11 cellular contexts compared by ENCODE assay signal in the genomic region with DNA sequence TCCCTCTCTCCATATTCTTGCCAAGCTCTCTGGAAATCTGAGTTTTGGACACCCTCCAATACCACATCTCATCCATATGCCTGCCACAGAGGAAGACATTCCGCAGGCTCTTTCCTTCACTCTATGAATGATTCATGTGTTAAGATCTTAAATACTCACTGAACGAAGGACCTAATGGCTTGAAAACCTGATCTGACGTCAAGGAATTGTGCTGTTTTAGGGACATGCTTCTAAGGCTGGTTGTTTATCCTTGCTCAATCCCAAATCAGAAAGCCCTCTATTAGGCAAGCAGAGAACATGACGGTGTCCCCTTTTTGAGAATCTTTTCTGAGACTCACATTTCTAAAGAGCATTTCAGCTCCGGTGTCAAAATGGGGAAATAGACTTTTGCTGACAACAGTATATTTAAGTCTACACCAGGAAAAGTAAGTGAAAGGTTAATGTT.
DNase-seq lines count a peak whose midpoint lies in the region; ATAC-seq and TF ChIP-seq lines count a peak whose summit lies in the region.
"Had no signal": no experiment of that assay in that cellular context is flagged by ENCODE, and none has a peak within 500 bp of the region (broad histone marks: within the 10 kb centered on the region; RNA-seq: fewer than 3 reads in every experiment).

No MANE protein-coding gene starts in this region.

- H3K4me3 Mint-ChIP-seq in activated T-cell treated with anti-CD3 and anti-CD28 coated beads, Interleukin-2, amount 50 U/mL, for 72 hours, result no peak overlapping the region
- no peak overlapping the region for H3K4me3 Mint-ChIP-seq in stimulated activated naive B cell treated with anti-CD40 and anti-IgM and Interleukin-4, amounts not matched to agents 10 μg/mL and 1 μg/mL and 100 μg/mL, for 72 hours

- peak overlapping the region; percentile 50 to 70 (median 64) for H3K27ac ChIP-seq in esophagus muscularis mucosa (replicated peaks in 1 of 4)

- no peak for ATAC-seq in activated T-cell treated with anti-CD3 and anti-CD28 coated beads, Interleukin-2, amount 50 U/mL, for 72 hours (replicated peaks in 1 of 2)
- no peak for ATAC-seq in GM18867 (IDR thresholded peaks at IDR 0.05; ENCODE audit: unreplicated experiment)
- no peak for ATAC-seq in stimulated activated naive B cell treated with anti-CD40 and anti-IgM and Interleukin-4, amounts not matched to agents 10 μg/mL and 1 μg/mL and 100 μg/mL, for 72 hours (replicated peaks)

- no peaks in the 10 kb centered on the region for H3K36me3 ChIP-seq in esophagus muscularis mucosa

- no peak for TF ChIP-seq POLR2A in esophagus muscularis mucosa (IDR thresholded peaks at IDR 0.05; ENCODE audit: low read depth)

- peaks cover 21% of the 10 kb centered on the region for H3K27me3 Mint-ChIP-seq in activated T-cell treated with anti-CD3 and anti-CD28 coated beads, Interleukin-2, amount 50 U/mL, for 72 hours (ENCODE audit: low read depth)
- H3K27me3 Mint-ChIP-seq in stimulated activated naive B cell treated with anti-CD40 and anti-IgM and Interleukin-4, amounts not matched to agents 10 μg/mL and 1 μg/mL and 100 μg/mL, for 72 hours, result peaks cover 2 to 6% of the 10 kb centered on the region in 2 donors

- no peaks in the 10 kb centered on the region for H3K9me3 ChIP-seq in esophagus muscularis mucosa

- H3K36me3 Mint-ChIP-seq in activated T-cell treated with anti-CD3 and anti-CD28 coated beads, Interleukin-2, amount 50 U/mL, for 72 hours (ENCODE audit: insufficient read depth in 2 of 2), result no peaks in the 10 kb centered on the region
- no peaks in the 10 kb centered on the region for H3K36me3 Mint-ChIP-seq in stimulated activated naive B cell treated with anti-CD40 and anti-IgM and Interleukin-4, amounts not matched to agents 10 μg/mL and 1 μg/mL and 100 μg/mL, for 72 hours

- intact Hi-C loops in esophagus muscularis mucosa (cut with DNase I), result no loop called here

- no peaks in the 10 kb centered on the region for H3K27me3 ChIP-seq in esophagus muscularis mucosa

- no peak overlapping the region for H3K27ac Mint-ChIP-seq in activated T-cell treated with anti-CD3 and anti-CD28 coated beads, Interleukin-2, amount 50 U/mL, for 72 hours
- no peak overlapping the region for H3K27ac Mint-ChIP-seq in stimulated activated naive B cell treated with anti-CD40 and anti-IgM and Interleukin-4, amounts not matched to agents 10 μg/mL and 1 μg/mL and 100 μg/mL, for 72 hours

- H3K4me1 Mint-ChIP-seq in activated T-cell treated with anti-CD3 and anti-CD28 coated beads, Interleukin-2, amount 50 U/mL, for 72 hours (ENCODE audit: low read depth), result no peaks in the 10 kb centered on the region
- no peaks in the 10 kb centered on the region for H3K4me1 Mint-ChIP-seq in stimulated activated naive B cell treated with anti-CD40 and anti-IgM and Interleukin-4, amounts not matched to agents 10 μg/mL and 1 μg/mL and 100 μg/mL, for 72 hours

- 13% methylated on average over 5 of the region's 5 CpGs for WGBS in esophagus muscularis mucosa

- no peak for TF ChIP-seq CTCF in esophagus muscularis mucosa (IDR thresholded peaks at IDR 0.05)

- DNase-seq in COLO829 (ENCODE audit: low spot score), result peak; percentile 87
- DNase-seq in NCI-H82 treated with DMSO at 0.1 percent for 48 hours (lab: John Stamatoyannopoulos, UW; ENCODE audit: unreplicated experiment), result peak; percentile 73
- no peak for DNase-seq in esophagus muscularis mucosa (ENCODE audit: extremely low spot score)
- DNase-seq in occipital lobe (lab: John Stamatoyannopoulos, UW), result peak; percentile 20
- no peak for DNase-seq in activated gamma-delta T cell (lab: John Stamatoyannopoulos, UW)
- DNase-seq in activated T-cell treated with anti-CD3 and anti-CD28 coated beads, Interleukin-2, amount 50 U/mL, for 72 hours, result no peak
- DNase-seq in stimulated activated naive B cell treated with anti-CD40 and anti-IgM and Interleukin-4, amounts not matched to agents 10 μg/mL and 1 μg/mL and 100 μg/mL, for 72 hours, result no peak
- DNase-seq: activated CD4-positive, alpha-beta T cell treated with anti-CD3 and anti-CD28 coated beads, Interleukin-2, amount 50 U/mL, for 48 hours; DMS79 treated with DMSO at 0.1 percent for 48 hours; NCI-H146 had no signal

- peaks cover 9 to 20% (median 16%) of the 10 kb centered on the region in 4 donors for H3K4me1 ChIP-seq in esophagus muscularis mucosa

- peak overlapping the region in 1 of 4 donors; percentile 11 for H3K4me3 ChIP-seq in esophagus muscularis mucosa

- TF ChIP-seq EP300 in esophagus muscularis mucosa (IDR thresholded peaks at IDR 0.05), result no peak

- peaks cover 0 to 2% of the 10 kb centered on the region in 2 donors for H3K9me3 Mint-ChIP-seq in activated T-cell treated with anti-CD3 and anti-CD28 coated beads, Interleukin-2, amount 50 U/mL, for 72 hours
- peaks cover 4 to 5% of the 10 kb centered on the region in 2 donors for H3K9me3 Mint-ChIP-seq in stimulated activated naive B cell treated with anti-CD40 and anti-IgM and Interleukin-4, amounts not matched to agents 10 μg/mL and 1 μg/mL and 100 μg/mL, for 72 hours

Comparison
In these comparisons a context has a peak if more than half of its experiments do, and no peak if none do; other contexts are left out.
1. DNase-seq: peak in COLO829 (single experiment), NCI-H82 treated with DMSO at 0.1 percent for 48 hours (single experiment) and occipital lobe (single experiment); none in esophagus muscularis mucosa (single experiment), activated gamma-delta T cell (single experiment), activated T-cell treated with anti-CD3 and anti-CD28 coated beads, Interleukin-2, amount 50 U/mL, for 72 hours (0 of 2) and stimulated activated naive B cell treated with anti-CD40 and anti-IgM and Interleukin-4, amounts not matched to agents 10 μg/mL and 1 μg/mL and 100 μg/mL, for 72 hours (single experiment).